ENCODE assay signal across 1 cellular context in the genomic region with DNA sequence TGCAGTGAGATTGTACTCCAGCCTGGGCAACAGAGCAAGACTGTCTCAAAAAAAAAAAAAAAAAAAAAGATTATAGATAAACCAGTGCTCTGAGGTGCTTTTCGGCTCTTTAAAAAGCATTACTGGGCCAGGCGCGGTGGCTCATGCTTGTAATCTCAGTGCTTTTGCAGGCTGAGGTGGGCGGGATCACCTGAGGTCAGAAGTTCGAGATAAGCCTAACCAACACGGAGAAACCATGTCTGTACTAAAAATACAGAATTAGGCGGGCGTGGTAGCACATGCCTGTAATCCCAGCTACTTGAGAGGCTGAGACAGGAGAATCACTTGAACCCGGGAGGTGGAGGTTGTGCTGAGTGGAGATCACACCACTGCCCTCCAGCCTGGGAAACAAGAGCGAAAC.
TF ChIP-seq lines count a peak whose summit lies in the region.

No MANE protein-coding gene starts in this region.

TF ChIP-seq in K562, 482 proteins besides CTCF, POLR2A, EP300 and RAD21 (continues in another document):
- TF ChIP-seq, protein P1, sequence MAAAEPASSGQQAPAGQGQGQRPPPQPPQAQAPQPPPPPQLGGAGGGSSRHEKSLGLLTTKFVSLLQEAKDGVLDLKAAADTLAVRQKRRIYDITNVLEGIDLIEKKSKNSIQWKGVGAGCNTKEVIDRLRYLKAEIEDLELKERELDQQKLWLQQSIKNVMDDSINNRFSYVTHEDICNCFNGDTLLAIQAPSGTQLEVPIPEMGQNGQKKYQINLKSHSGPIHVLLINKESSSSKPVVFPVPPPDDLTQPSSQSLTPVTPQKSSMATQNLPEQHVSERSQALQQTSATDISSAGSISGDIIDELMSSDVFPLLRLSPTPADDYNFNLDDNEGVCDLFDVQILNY (CRISPR knock-in tag; IDR thresholded peaks at IDR 0.05), result no peak
- TF ChIP-seq, protein P2, sequence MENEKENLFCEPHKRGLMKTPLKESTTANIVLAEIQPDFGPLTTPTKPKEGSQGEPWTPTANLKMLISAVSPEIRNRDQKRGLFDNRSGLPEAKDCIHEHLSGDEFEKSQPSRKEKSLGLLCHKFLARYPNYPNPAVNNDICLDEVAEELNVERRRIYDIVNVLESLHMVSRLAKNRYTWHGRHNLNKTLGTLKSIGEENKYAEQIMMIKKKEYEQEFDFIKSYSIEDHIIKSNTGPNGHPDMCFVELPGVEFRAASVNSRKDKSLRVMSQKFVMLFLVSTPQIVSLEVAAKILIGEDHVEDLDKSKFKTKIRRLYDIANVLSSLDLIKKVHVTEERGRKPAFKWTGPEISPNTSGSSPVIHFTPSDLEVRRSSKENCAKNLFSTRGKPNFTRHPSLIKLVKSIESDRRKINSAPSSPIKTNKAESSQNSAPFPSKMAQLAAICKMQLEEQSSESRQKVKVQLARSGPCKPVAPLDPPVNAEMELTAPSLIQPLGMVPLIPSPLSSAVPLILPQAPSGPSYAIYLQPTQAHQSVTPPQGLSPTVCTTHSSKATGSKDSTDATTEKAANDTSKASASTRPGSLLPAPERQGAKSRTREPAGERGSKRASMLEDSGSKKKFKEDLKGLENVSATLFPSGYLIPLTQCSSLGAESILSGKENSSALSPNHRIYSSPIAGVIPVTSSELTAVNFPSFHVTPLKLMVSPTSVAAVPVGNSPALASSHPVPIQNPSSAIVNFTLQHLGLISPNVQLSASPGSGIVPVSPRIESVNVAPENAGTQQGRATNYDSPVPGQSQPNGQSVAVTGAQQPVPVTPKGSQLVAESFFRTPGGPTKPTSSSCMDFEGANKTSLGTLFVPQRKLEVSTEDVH (IDR thresholded peaks at IDR 0.05; ENCODE audit: low read depth, partially characterized antibody), result no peak
- TF ChIP-seq DNMT1 (IDR thresholded peaks at IDR 0.05), result no peak
- TF ChIP-seq CBX2 (IDR thresholded peaks at IDR 0.05; ENCODE audit: insufficient read depth, low read length, poor library complexity, severe bottlenecking), result no peak
- TF ChIP-seq, protein P3, sequence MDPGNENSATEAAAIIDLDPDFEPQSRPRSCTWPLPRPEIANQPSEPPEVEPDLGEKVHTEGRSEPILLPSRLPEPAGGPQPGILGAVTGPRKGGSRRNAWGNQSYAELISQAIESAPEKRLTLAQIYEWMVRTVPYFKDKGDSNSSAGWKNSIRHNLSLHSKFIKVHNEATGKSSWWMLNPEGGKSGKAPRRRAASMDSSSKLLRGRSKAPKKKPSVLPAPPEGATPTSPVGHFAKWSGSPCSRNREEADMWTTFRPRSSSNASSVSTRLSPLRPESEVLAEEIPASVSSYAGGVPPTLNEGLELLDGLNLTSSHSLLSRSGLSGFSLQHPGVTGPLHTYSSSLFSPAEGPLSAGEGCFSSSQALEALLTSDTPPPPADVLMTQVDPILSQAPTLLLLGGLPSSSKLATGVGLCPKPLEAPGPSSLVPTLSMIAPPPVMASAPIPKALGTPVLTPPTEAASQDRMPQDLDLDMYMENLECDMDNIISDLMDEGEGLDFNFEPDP (CRISPR knock-in tag; IDR thresholded peaks at IDR 0.05), result no peak
- TF ChIP-seq DDX20 (tag; IDR thresholded peaks at IDR 0.05; ENCODE audit: low read depth), result no peak
- peak; percentile 83 for TF ChIP-seq BHLHE40 (IDR thresholded peaks at IDR 0.05; ENCODE audit: low read length)
- TF ChIP-seq ZNF586 (CRISPR knock-in tag; conservative IDR thresholded peaks at IDR 0.05), result no peak
- TF ChIP-seq, protein P4, sequence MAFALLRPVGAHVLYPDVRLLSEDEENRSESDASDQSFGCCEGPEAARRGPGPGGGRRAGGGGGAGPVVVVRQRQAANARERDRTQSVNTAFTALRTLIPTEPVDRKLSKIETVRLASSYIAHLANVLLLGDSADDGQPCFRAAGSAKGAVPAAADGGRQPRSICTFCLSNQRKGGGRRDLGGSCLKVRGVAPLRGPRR (CRISPR knock-in tag; IDR thresholded peaks at IDR 0.05), result no peak
- no peak for TF ChIP-seq ZSCAN29 (IDR thresholded peaks at IDR 0.05)
- TF ChIP-seq ASH1L (IDR thresholded peaks at IDR 0.05; ENCODE audit: borderline replicate concordance, low read depth, partially characterized antibody), result no peak
- TF ChIP-seq CBX3 (IDR thresholded peaks at IDR 0.05; ENCODE audit: borderline replicate concordance in 1 of 2, low read length in 2 of 2), result peak in 1 of 2 experiments; percentile 64; a peak in 2 of 3 replicates
- TF ChIP-seq, protein P5, sequence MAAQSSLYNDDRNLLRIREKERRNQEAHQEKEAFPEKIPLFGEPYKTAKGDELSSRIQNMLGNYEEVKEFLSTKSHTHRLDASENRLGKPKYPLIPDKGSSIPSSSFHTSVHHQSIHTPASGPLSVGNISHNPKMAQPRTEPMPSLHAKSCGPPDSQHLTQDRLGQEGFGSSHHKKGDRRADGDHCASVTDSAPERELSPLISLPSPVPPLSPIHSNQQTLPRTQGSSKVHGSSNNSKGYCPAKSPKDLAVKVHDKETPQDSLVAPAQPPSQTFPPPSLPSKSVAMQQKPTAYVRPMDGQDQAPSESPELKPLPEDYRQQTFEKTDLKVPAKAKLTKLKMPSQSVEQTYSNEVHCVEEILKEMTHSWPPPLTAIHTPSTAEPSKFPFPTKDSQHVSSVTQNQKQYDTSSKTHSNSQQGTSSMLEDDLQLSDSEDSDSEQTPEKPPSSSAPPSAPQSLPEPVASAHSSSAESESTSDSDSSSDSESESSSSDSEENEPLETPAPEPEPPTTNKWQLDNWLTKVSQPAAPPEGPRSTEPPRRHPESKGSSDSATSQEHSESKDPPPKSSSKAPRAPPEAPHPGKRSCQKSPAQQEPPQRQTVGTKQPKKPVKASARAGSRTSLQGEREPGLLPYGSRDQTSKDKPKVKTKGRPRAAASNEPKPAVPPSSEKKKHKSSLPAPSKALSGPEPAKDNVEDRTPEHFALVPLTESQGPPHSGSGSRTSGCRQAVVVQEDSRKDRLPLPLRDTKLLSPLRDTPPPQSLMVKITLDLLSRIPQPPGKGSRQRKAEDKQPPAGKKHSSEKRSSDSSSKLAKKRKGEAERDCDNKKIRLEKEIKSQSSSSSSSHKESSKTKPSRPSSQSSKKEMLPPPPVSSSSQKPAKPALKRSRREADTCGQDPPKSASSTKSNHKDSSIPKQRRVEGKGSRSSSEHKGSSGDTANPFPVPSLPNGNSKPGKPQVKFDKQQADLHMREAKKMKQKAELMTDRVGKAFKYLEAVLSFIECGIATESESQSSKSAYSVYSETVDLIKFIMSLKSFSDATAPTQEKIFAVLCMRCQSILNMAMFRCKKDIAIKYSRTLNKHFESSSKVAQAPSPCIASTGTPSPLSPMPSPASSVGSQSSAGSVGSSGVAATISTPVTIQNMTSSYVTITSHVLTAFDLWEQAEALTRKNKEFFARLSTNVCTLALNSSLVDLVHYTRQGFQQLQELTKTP (IDR thresholded peaks at IDR 0.05; ENCODE audit: low read depth in 1 of 2, partially characterized antibody in 2 of 2), result no peak
- TF ChIP-seq, protein P6, sequence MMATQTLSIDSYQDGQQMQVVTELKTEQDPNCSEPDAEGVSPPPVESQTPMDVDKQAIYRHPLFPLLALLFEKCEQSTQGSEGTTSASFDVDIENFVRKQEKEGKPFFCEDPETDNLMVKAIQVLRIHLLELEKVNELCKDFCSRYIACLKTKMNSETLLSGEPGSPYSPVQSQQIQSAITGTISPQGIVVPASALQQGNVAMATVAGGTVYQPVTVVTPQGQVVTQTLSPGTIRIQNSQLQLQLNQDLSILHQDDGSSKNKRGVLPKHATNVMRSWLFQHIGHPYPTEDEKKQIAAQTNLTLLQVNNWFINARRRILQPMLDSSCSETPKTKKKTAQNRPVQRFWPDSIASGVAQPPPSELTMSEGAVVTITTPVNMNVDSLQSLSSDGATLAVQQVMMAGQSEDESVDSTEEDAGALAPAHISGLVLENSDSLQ (IDR thresholded peaks at IDR 0.05), result no peak
- TF ChIP-seq BDP1 (IDR thresholded peaks at IDR 0.05; ENCODE audit: insufficient read depth, insufficient read length), result no peak
- peak; percentile 88 for TF ChIP-seq HDAC2 (IDR thresholded peaks at IDR 0.05)
- no peak for TF ChIP-seq ZNF347 (CRISPR knock-in tag; IDR thresholded peaks at IDR 0.05; ENCODE audit: low read depth)
- no peak for TF ChIP-seq SETDB1 (IDR thresholded peaks at IDR 0.05; ENCODE audit: low read length)
- no peak for TF ChIP-seq ZNF785 (CRISPR knock-in tag; IDR thresholded peaks at IDR 0.05)
- no peak for TF ChIP-seq MAZ (CRISPR knock-in tag; conservative IDR thresholded peaks at IDR 0.05 in 1 of 2, IDR thresholded peaks at IDR 0.05 in 1 of 2)
- TF ChIP-seq EHMT2 (IDR thresholded peaks at IDR 0.05), result no peak
- no peak for TF ChIP-seq ZNF274 (IDR thresholded peaks at IDR 0.05; ENCODE audit: borderline replicate concordance, low read depth, low read length)
- TF ChIP-seq RBM14 (IDR thresholded peaks at IDR 0.05; ENCODE audit: borderline replicate concordance, insufficient read depth, low read depth, low read length), result no peak
- TF ChIP-seq PHTF2 (CRISPR knock-in tag; IDR thresholded peaks at IDR 0.05), result no peak
- no peak for TF ChIP-seq ZNF507 (tag; conservative IDR thresholded peaks at IDR 0.05)
- no peak for TF ChIP-seq HNRNPL (IDR thresholded peaks at IDR 0.05; ENCODE audit: low read depth, low read length)
- no peak for TF ChIP-seq MCM5 (IDR thresholded peaks at IDR 0.05; ENCODE audit: low read depth)
- TF ChIP-seq, protein P7, sequence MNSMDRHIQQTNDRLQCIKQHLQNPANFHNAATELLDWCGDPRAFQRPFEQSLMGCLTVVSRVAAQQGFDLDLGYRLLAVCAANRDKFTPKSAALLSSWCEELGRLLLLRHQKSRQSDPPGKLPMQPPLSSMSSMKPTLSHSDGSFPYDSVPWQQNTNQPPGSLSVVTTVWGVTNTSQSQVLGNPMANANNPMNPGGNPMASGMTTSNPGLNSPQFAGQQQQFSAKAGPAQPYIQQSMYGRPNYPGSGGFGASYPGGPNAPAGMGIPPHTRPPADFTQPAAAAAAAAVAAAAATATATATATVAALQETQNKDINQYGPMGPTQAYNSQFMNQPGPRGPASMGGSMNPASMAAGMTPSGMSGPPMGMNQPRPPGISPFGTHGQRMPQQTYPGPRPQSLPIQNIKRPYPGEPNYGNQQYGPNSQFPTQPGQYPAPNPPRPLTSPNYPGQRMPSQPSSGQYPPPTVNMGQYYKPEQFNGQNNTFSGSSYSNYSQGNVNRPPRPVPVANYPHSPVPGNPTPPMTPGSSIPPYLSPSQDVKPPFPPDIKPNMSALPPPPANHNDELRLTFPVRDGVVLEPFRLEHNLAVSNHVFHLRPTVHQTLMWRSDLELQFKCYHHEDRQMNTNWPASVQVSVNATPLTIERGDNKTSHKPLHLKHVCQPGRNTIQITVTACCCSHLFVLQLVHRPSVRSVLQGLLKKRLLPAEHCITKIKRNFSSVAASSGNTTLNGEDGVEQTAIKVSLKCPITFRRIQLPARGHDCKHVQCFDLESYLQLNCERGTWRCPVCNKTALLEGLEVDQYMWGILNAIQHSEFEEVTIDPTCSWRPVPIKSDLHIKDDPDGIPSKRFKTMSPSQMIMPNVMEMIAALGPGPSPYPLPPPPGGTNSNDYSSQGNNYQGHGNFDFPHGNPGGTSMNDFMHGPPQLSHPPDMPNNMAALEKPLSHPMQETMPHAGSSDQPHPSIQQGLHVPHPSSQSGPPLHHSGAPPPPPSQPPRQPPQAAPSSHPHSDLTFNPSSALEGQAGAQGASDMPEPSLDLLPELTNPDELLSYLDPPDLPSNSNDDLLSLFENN (IDR thresholded peaks at IDR 0.05; ENCODE audit: low read depth in 2 of 2, low read length in 2 of 2), result 0 out of 4 replicates have a peak, but pooled peaks of 1 of the 2 experiments have one; percentile 26
- peak in 1 of 2 experiments; percentile 12; a peak in 1 of 4 replicates for TF ChIP-seq NRF1 (conservative IDR thresholded peaks at IDR 0.05 in 1 of 2, IDR thresholded peaks at IDR 0.05 in 1 of 2)
- TF ChIP-seq, protein P8, sequence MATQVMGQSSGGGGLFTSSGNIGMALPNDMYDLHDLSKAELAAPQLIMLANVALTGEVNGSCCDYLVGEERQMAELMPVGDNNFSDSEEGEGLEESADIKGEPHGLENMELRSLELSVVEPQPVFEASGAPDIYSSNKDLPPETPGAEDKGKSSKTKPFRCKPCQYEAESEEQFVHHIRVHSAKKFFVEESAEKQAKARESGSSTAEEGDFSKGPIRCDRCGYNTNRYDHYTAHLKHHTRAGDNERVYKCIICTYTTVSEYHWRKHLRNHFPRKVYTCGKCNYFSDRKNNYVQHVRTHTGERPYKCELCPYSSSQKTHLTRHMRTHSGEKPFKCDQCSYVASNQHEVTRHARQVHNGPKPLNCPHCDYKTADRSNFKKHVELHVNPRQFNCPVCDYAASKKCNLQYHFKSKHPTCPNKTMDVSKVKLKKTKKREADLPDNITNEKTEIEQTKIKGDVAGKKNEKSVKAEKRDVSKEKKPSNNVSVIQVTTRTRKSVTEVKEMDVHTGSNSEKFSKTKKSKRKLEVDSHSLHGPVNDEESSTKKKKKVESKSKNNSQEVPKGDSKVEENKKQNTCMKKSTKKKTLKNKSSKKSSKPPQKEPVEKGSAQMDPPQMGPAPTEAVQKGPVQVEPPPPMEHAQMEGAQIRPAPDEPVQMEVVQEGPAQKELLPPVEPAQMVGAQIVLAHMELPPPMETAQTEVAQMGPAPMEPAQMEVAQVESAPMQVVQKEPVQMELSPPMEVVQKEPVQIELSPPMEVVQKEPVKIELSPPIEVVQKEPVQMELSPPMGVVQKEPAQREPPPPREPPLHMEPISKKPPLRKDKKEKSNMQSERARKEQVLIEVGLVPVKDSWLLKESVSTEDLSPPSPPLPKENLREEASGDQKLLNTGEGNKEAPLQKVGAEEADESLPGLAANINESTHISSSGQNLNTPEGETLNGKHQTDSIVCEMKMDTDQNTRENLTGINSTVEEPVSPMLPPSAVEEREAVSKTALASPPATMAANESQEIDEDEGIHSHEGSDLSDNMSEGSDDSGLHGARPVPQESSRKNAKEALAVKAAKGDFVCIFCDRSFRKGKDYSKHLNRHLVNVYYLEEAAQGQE (CRISPR knock-in tag; IDR thresholded peaks at IDR 0.05; ENCODE audit: low read depth), result no peak
- TF ChIP-seq NR3C1 (CRISPR knock-in tag; IDR thresholded peaks at IDR 0.05), result no peak
- TF ChIP-seq FOXP1 (CRISPR knock-in tag; IDR thresholded peaks at IDR 0.05), result no peak
- TF ChIP-seq RBM22 (IDR thresholded peaks at IDR 0.05; ENCODE audit: low read depth, low read length, poor library complexity, severe bottlenecking), result no peak
- no peak for TF ChIP-seq KDM2B (CRISPR knock-in tag; IDR thresholded peaks at IDR 0.05)
- no peak for TF ChIP-seq ZNF444 (CRISPR knock-in tag; IDR thresholded peaks at IDR 0.05)
- no peak for TF ChIP-seq ZNF282 (CRISPR knock-in tag; IDR thresholded peaks at IDR 0.05)
- no peak for TF ChIP-seq MTA3 (IDR thresholded peaks at IDR 0.05; ENCODE audit: borderline replicate concordance)
- TF ChIP-seq KHSRP (IDR thresholded peaks at IDR 0.05), result no peak
- TF ChIP-seq, protein P9, sequence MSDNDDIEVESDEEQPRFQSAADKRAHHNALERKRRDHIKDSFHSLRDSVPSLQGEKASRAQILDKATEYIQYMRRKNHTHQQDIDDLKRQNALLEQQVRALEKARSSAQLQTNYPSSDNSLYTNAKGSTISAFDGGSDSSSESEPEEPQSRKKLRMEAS (CRISPR knock-in tag; IDR thresholded peaks at IDR 0.05), result no peak
- no peak for TF ChIP-seq ZNF76 (CRISPR knock-in tag; IDR thresholded peaks at IDR 0.05; ENCODE audit: borderline replicate concordance)
- no peak for TF ChIP-seq RBM39 (optimal IDR thresholded peaks at IDR 0.05; ENCODE audit: low read depth, low read length)
- TF ChIP-seq, protein P10, sequence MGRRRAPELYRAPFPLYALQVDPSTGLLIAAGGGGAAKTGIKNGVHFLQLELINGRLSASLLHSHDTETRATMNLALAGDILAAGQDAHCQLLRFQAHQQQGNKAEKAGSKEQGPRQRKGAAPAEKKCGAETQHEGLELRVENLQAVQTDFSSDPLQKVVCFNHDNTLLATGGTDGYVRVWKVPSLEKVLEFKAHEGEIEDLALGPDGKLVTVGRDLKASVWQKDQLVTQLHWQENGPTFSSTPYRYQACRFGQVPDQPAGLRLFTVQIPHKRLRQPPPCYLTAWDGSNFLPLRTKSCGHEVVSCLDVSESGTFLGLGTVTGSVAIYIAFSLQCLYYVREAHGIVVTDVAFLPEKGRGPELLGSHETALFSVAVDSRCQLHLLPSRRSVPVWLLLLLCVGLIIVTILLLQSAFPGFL (CRISPR knock-in tag; IDR thresholded peaks at IDR 0.05), result no peak
- TF ChIP-seq PYGO2 (tag; IDR thresholded peaks at IDR 0.05), result no peak
- TF ChIP-seq SAFB (IDR thresholded peaks at IDR 0.05; ENCODE audit: borderline replicate concordance, low read depth, low read length), result no peak
